In the genomic region with DNA sequence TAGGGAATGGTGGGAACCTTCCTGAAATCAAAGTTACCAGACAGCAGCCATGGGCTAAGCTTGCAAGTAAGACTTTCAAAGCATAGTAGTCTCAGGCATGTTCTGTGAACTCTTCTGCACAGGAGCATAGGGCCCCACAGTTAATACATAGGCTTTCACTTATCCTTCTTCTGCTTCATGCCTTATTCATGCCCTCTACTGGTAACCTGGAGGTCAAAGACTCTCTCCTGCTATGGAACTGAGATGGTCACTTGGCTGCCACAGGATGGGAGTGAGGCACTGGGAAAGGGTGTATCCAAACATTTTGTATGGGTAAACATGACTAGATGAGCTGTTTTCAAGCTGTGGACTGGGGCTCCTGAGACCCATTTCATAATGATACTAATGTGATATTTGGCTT, we compare ENCODE assay signal across 1 cellular context.
TF ChIP-seq lines count a peak whose summit lies in the region.

No MANE protein-coding gene starts in this region.

TF ChIP-seq in HCT116, 20 proteins besides CTCF, POLR2A, EP300 and RAD21 (continued from another document):
- TF ChIP-seq EZH2phosphoT487 (IDR thresholded peaks at IDR 0.05; ENCODE audit: borderline replicate concordance) (no peak), SP1 (IDR thresholded peaks at IDR 0.05; ENCODE audit: low read depth) (no peak), CBX3 (IDR thresholded peaks at IDR 0.05; ENCODE audit: low read depth) (no peak)
